In genomic region chr18:74331404-74331803, GRCh38 we compare ENCODE assay signal across 9 cellular contexts. TPM values are rescaled to one million over a fixed set of nuclear protein-coding genes. Genes with fewer than 3 reads are reported as not detected.
DNase-seq lines count a peak whose midpoint lies in the region; ATAC-seq, FAIRE-seq and TF ChIP-seq lines count a peak whose summit lies in the region.
"Had no signal": no experiment of that assay in that cellular context is flagged by ENCODE, and none has a peak within 500 bp of the region (broad histone marks: within the 10 kb centered on the region; RNA-seq: fewer than 3 reads in every experiment).

No MANE protein-coding gene starts in this region.

- H3K27ac ChIP-seq in adrenal gland (no peak overlapping the region), liver (ENCODE audit: low read depth in 1 of 2, low read length in 2 of 2) (no peak overlapping the region)

- TF ChIP-seq CTCF in D721Med (IDR thresholded peaks at IDR 0.05; ENCODE audit: insufficient read depth, missing control alignments) (peak; percentile 21), adrenal gland (IDR thresholded peaks at IDR 0.05) (peak in 5 of 6 experiments; percentile 25 to 48 (median 45)), liver (IDR thresholded peaks at IDR 0.05; ENCODE audit: low read depth, low read length, missing input control) (peak; percentile 59)

- FAIRE-seq in D721Med (lab: Jason Lieb, UNC), result no peak

- H3K9me3 ChIP-seq in adrenal gland (replicated peaks in 1 of 3) (no peaks in the 10 kb centered on the region), liver (ENCODE audit: control insufficient read depth in 4 of 4, low read length in 3 of 4) (no peaks in the 10 kb centered on the region)

- peaks cover 18% of the 10 kb centered on the region for H3K27me3 Mint-ChIP-seq in activated CD4-positive, alpha-beta T cell treated with anti-CD3 and anti-CD28 coated beads, Interleukin-2, amount 10 ng/mL, durations not matched to agents 24 days and 14 days

- 46 to 63% (median 57%) methylated on average over 2 of the region's 2 CpGs for WGBS in adrenal gland, 4 donors
- 24% methylated on average over 2 of the region's 2 CpGs for WGBS in liver

- intact Hi-C loops in adrenal gland (cut with DNase I), result no loop called here
- intact Hi-C loops in activated CD4-positive, alpha-beta T cell treated with anti-CD3 and anti-CD28 coated beads, Interleukin-2, amount 10 ng/mL, durations not matched to agents 24 days and 14 days (cut with micrococcal nuclease), result no loop called here

- H3K4me1 ChIP-seq in adrenal gland (replicated peaks in 1 of 2) (no peaks in the 10 kb centered on the region), liver (ENCODE audit: control insufficient read depth in 4 of 4, insufficient read depth in 4 of 4, low read length in 3 of 4) (peaks cover 0 to 2% (median 0%) of the 10 kb centered on the region in 4 donors)

- no peak overlapping the region for H3K27ac Mint-ChIP-seq in activated CD4-positive, alpha-beta T cell treated with anti-CD3 and anti-CD28 coated beads, Interleukin-2, amount 10 ng/mL, durations not matched to agents 24 days and 14 days
- H3K27ac Mint-ChIP-seq: activated naive CD8-positive, alpha-beta T cell had no signal

- H3K27me3 ChIP-seq in adrenal gland, result no peaks in the 10 kb centered on the region
- H3K27me3 ChIP-seq in liver (ENCODE audit: control insufficient read depth in 4 of 4, insufficient read depth in 4 of 4, low read length in 3 of 4), result no peaks in the 10 kb centered on the region

- H3K4me1 Mint-ChIP-seq in activated CD4-positive, alpha-beta T cell treated with anti-CD3 and anti-CD28 coated beads, Interleukin-2, amount 10 ng/mL, durations not matched to agents 24 days and 14 days, result no peaks in the 10 kb centered on the region

- no peaks in the 10 kb centered on the region for H3K36me3 Mint-ChIP-seq in activated CD4-positive, alpha-beta T cell treated with anti-CD3 and anti-CD28 coated beads, Interleukin-2, amount 10 ng/mL, durations not matched to agents 24 days and 14 days (ENCODE audit: low read depth)
- H3K36me3 Mint-ChIP-seq: activated naive CD8-positive, alpha-beta T cell had no signal

- H3K9ac ChIP-seq in liver (ENCODE audit: low read depth in 1 of 2, low read length in 2 of 2), result no peak overlapping the region

- TF ChIP-seq RAD21 in liver (IDR thresholded peaks at IDR 0.05), result peak; percentile 92 to 94

- H3K36me3 ChIP-seq in adrenal gland (replicated peaks in 1 of 2) (no peaks in the 10 kb centered on the region), liver (ENCODE audit: control insufficient read depth in 4 of 4, insufficient read depth in 3 of 4, low read depth in 1 of 4, low read length in 3 of 4) (no peaks in the 10 kb centered on the region)

- peaks cover 4% of the 10 kb centered on the region for H3K9me3 Mint-ChIP-seq in activated CD4-positive, alpha-beta T cell treated with anti-CD3 and anti-CD28 coated beads, Interleukin-2, amount 10 ng/mL, durations not matched to agents 24 days and 14 days

- DNase-seq in D721Med (ENCODE audit: insufficient read length, low spot score), result no peak
- peak in 1 of 7 donors; percentile 10 for DNase-seq in adrenal gland
- no peak for DNase-seq in stimulated activated naive CD4-positive, alpha-beta T cell treated with Interleukin-2 at 50 U/mL for 16 hours (lab: John Stamatoyannopoulos, UW)
- DNase-seq in activated CD4-positive, alpha-beta T cell treated with anti-CD3 and anti-CD28 coated beads, Interleukin-2, amount 10 ng/mL, durations not matched to agents 24 days and 14 days, result no peak
- no peak for DNase-seq in NCI-H1436 treated with DMSO at 0.1 percent for 48 hours (lab: John Stamatoyannopoulos, UW)

- peak; percentile 47 for ATAC-seq in HG03442 (IDR thresholded peaks at IDR 0.05; ENCODE audit: unreplicated experiment)
- ATAC-seq in HG03432 (IDR thresholded peaks at IDR 0.05; ENCODE audit: unreplicated experiment), result no peak

- H3K4me3 ChIP-seq in adrenal gland, result no peak overlapping the region
- H3K4me3 ChIP-seq in liver (ENCODE audit: low read depth in 1 of 3, low read length in 3 of 3), result no peak overlapping the region

- TF ChIP-seq POLR2A in adrenal gland (IDR thresholded peaks at IDR 0.05), result no peak

- no peak overlapping the region for H3K4me3 Mint-ChIP-seq in activated CD4-positive, alpha-beta T cell treated with anti-CD3 and anti-CD28 coated beads, Interleukin-2, amount 10 ng/mL, durations not matched to agents 24 days and 14 days
- H3K4me3 Mint-ChIP-seq: activated naive CD8-positive, alpha-beta T cell had no signal

TF ChIP-seq in liver, 16 proteins besides CTCF, POLR2A, EP300 and RAD21:
- no peak for TF ChIP-seq NR2F2 (IDR thresholded peaks at IDR 0.05)
- TF ChIP-seq YY1 (IDR thresholded peaks at IDR 0.05), result peak; percentile 88
- TF ChIP-seq REST (IDR thresholded peaks at IDR 0.05), result no peak
- peak; percentile 12 to 35 for TF ChIP-seq HNF4A (conservative IDR thresholded peaks at IDR 0.05)
- TF ChIP-seq HNF4G (IDR thresholded peaks at IDR 0.05), result no peak
- no peak for TF ChIP-seq JUND (IDR thresholded peaks at IDR 0.05)
- TF ChIP-seq RXRA (IDR thresholded peaks at IDR 0.05), result peak; percentile 17 to 54
- no peak for TF ChIP-seq FOXA2 (IDR thresholded peaks at IDR 0.05)
- TF ChIP-seq SP1 (IDR thresholded peaks at IDR 0.05), result peak; percentile 21
- TF ChIP-seq, protein P1, sequence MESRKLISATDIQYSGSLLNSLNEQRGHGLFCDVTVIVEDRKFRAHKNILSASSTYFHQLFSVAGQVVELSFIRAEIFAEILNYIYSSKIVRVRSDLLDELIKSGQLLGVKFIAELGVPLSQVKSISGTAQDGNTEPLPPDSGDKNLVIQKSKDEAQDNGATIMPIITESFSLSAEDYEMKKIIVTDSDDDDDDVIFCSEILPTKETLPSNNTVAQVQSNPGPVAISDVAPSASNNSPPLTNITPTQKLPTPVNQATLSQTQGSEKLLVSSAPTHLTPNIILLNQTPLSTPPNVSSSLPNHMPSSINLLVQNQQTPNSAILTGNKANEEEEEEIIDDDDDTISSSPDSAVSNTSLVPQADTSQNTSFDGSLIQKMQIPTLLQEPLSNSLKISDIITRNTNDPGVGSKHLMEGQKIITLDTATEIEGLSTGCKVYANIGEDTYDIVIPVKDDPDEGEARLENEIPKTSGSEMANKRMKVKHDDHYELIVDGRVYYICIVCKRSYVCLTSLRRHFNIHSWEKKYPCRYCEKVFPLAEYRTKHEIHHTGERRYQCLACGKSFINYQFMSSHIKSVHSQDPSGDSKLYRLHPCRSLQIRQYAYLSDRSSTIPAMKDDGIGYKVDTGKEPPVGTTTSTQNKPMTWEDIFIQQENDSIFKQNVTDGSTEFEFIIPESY (IDR thresholded peaks at IDR 0.05), result no peak

RNA-seq across cellular contexts. Expression of gene C18orf63, which starts 15.8 kb away (rescaled TPM):
- not detected for total RNA-seq in adrenal gland
- not detected for polyA plus RNA-seq in adrenal gland
- not detected for total RNA-seq in liver
- polyA plus RNA-seq in liver, result not detected
- total RNA-seq in activated CD4-positive, alpha-beta T cell treated with anti-CD3 and anti-CD28 coated beads, Interleukin-2, amount 10 ng/mL, durations not matched to agents 24 days and 14 days, result not detected in 2 replicates

RNA-seq across cellular contexts. Expression of gene CYB5A, which starts 39.6 kb away (rescaled TPM):
- total RNA-seq in adrenal gland (100 to 1,000 TPM in 5 of 8 donors, 10 to 100 TPM in 3; 70.8 to 193 (median 130) TPM), liver (100 to 1,000 TPM; 277 to 605 TPM)
- polyA plus RNA-seq in adrenal gland (100 to 1,000 TPM in 1 of 3 donors, 10 to 100 TPM in 2; 62.0 to 207 (median 84.4) TPM), liver (1,000 to 10,000 TPM; 1,639 to 2,022 TPM)
- total RNA-seq in activated CD4-positive, alpha-beta T cell treated with anti-CD3 and anti-CD28 coated beads, Interleukin-2, amount 10 ng/mL, durations not matched to agents 24 days and 14 days, result 34.8 and 40.7 TPM in 2 replicates
